In genomic region chr2:179020156-179020750, GRCh38 we compare ENCODE assay signal across 1 cellular context.
TF ChIP-seq lines count a peak whose summit lies in the region.

No MANE protein-coding gene starts in this region.

TF ChIP-seq in GM12878, 131 proteins besides CTCF, POLR2A, EP300 and RAD21 (continued from another document and continues in another):
- TF ChIP-seq ZBTB4 (CRISPR knock-in tag; IDR thresholded peaks at IDR 0.05) = no peak
- TF ChIP-seq IRF3 (IDR thresholded peaks at IDR 0.05) = no peak
- TF ChIP-seq USF1 (IDR thresholded peaks at IDR 0.05; ENCODE audit: borderline replicate concordance, extremely low read length, insufficient read depth, low read depth, low read length) = no peak
- TF ChIP-seq CEBPZ (IDR thresholded peaks at IDR 0.05; ENCODE audit: low read depth, low read length) = no peak
- TF ChIP-seq TBL1XR1 (IDR thresholded peaks at IDR 0.05; ENCODE audit: low read depth, low read length) = no peak
- TF ChIP-seq ZNF24 (IDR thresholded peaks at IDR 0.05) = no peak
- no peak for TF ChIP-seq PBX3 (IDR thresholded peaks at IDR 0.05; ENCODE audit: insufficient replicate concordance, low read depth, low read length)
- TF ChIP-seq SMC3 (IDR thresholded peaks at IDR 0.05; ENCODE audit: borderline replicate concordance, low read length) = peak; percentile 74; the same call in 1 of the 2 replicates
- no peak for TF ChIP-seq POLR2AphosphoS2 (IDR thresholded peaks at IDR 0.05; ENCODE audit: low read depth, low read length)
- no peak for TF ChIP-seq RFX5 (IDR thresholded peaks at IDR 0.05; ENCODE audit: low read depth, low read length)
- TF ChIP-seq SPI1 (IDR thresholded peaks at IDR 0.05; ENCODE audit: borderline replicate concordance, insufficient read depth, low read depth, low read length) = no peak
- no peak for TF ChIP-seq PAX8 (IDR thresholded peaks at IDR 0.05)
- no peak for TF ChIP-seq REST (IDR thresholded peaks at IDR 0.05; ENCODE audit: low read depth, low read length)
- TF ChIP-seq PKNOX1 (IDR thresholded peaks at IDR 0.05) = no peak
- TF ChIP-seq NR2F1 (conservative IDR thresholded peaks at IDR 0.05) = no peak
- TF ChIP-seq CEBPB (IDR thresholded peaks at IDR 0.05; ENCODE audit: borderline replicate concordance in 1 of 2, low read depth in 2 of 2, low read length in 2 of 2) = no peak
- no peak for TF ChIP-seq BCLAF1 (IDR thresholded peaks at IDR 0.05)
- TF ChIP-seq SIX5 (IDR thresholded peaks at IDR 0.05; ENCODE audit: low read depth, low read length, severe bottlenecking) = no peak
- TF ChIP-seq FOS (IDR thresholded peaks at IDR 0.05; ENCODE audit: borderline replicate concordance, extremely low read depth, insufficient read length) = no peak
- TF ChIP-seq SMARCA5 (IDR thresholded peaks at IDR 0.05) = 0 out of 2 replicates have a peak, but pooled peaks have one; percentile 40
- no peak for TF ChIP-seq STAT3 (IDR thresholded peaks at IDR 0.05; ENCODE audit: low read depth, low read length)
- no peak for TF ChIP-seq ZBTB33 (IDR thresholded peaks at IDR 0.05)
- TF ChIP-seq ZBTB11 (CRISPR knock-in tag; IDR thresholded peaks at IDR 0.05) = no peak
